Comparison of ENCODE assay signal across 26 cellular contexts in the genomic region with DNA sequence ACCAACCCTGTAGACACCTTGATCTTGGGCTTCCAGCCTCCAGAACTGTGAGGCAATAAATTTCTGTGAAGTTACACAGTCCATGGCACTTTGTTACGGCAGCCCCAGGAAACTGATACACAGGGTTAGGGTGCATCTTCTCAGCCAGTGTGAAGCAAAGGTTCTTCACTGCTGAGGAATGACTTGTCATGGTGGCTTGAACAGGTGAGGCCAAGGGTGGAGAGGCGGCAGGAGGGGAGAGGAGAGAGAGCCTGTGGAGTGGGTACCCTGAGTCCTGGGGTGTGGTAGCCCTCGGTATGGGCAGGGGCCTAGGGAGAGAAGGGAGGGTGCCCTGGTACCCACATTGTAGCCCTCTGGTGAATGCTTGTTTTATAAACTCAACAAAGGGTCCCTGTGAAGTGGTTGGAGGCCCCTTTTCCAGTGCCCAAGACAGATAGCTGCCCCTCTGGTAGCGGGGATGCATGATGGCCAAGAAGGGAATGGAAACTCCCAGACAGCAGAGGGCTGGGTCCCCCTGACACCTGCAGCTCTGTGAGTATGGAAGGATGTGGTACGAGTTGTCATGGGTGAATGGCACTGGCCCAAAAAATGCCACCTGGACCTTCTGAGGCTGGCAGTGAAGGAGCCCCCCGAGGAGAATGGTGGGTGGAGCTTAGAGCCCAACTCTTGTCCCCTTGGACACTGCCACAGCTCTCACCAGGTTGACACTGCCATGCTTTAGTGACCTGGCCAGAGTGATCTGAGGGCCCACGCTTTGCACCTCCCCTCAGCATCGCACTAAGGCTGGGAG. TPM values are rescaled to one million over a fixed set of nuclear protein-coding genes. Genes with fewer than 3 reads are reported as not detected.
"Had no signal": no experiment of that assay in that cellular context is flagged by ENCODE, and none has a peak within 500 bp of the region (broad histone marks: within the 10 kb centered on the region; RNA-seq: fewer than 3 reads in every experiment).

No MANE protein-coding gene starts in this region.

- ATAC-seq: activated CD8-positive, alpha-beta T cell treated with anti-CD3 and anti-CD28 coated beads for 36 hours; activated naive CD4-positive, alpha-beta T cell treated with anti-CD3 and anti-CD28 coated beads, Interleukin-2, amount 50 U/mL, for 72 hours; body of pancreas had no signal

- H3K36me3 ChIP-seq: adrenal gland, breast epithelium, SJSA1 had no signal

- DNase-seq: activated CD4-positive, alpha-beta T cell treated with anti-CD3 and anti-CD28 coated beads, Interleukin-2, amount 10 ng/mL, durations not matched to agents 24 days and 14 days; activated CD4-positive, alpha-beta T cell treated with anti-CD3 and anti-CD28 coated beads, Interleukin-2, amount 50 U/mL, for 4 hours; activated CD8-positive, alpha-beta T cell treated with anti-CD3 and anti-CD28 coated beads for 36 hours; activated gamma-delta T cell treated with Interleukin-2 at 50 U/mL for 16 hours; activated naive CD4-positive, alpha-beta T cell treated with anti-CD3 and anti-CD28 coated beads for 36 hours; activated T-cell treated with anti-CD3 and anti-CD28 coated beads, Interleukin-2, amount 50 U/mL, for 24 hours; body of pancreas; central memory CD4-positive, alpha-beta T cell; NCI-H1092 treated with DMSO at 0.1 percent for 48 hours; NCI-H1417; NCI-H187 treated with DMSO at 0.1 percent for 48 hours; NCI-H2081; NCI-H226; NCI-H446 treated with DMSO at 0.1 percent for 48 hours; NCI-H524; NCI-H69; PC-9; SHP77 treated with DMSO at 0.1 percent for 48 hours; SK-N-SH had no signal

- H3K27ac ChIP-seq: adrenal gland, breast epithelium, KMS-11, PC-9, SJSA1 had no signal

- H2AFZ ChIP-seq: PC-9 had no signal

- H3K9me3 ChIP-seq: body of pancreas, breast epithelium, SJSA1, SK-N-SH had no signal

- H3K4me3 ChIP-seq: adrenal gland, body of pancreas, breast epithelium, PC-9, SJSA1 had no signal

- H3K9ac ChIP-seq: KMS-11, SK-N-SH had no signal

- H3K4me2 ChIP-seq: KMS-11, PC-9, SK-N-SH had no signal

- H3K27me3 ChIP-seq: adrenal gland, body of pancreas, breast epithelium had no signal

- H3K4me1 ChIP-seq: adrenal gland, breast epithelium, SJSA1 had no signal

RNA-seq across cellular contexts. Expression of gene SPSB4, which starts 49.6 kb away (rescaled TPM):
- total RNA-seq: activated CD4-positive, alpha-beta T cell treated with anti-CD3 and anti-CD28 coated beads, Interleukin-2, amount 10 ng/mL, durations not matched to agents 24 days and 14 days; activated CD8-positive, alpha-beta memory T cell treated with anti-CD3 and anti-CD28 coated beads for 36 hours; activated CD8-positive, alpha-beta T cell treated with anti-CD3 and anti-CD28 coated beads for 36 hours; activated naive CD4-positive, alpha-beta T cell treated with anti-CD3 and anti-CD28 coated beads for 36 hours; activated naive CD4-positive, alpha-beta T cell treated with anti-CD3 and anti-CD28 coated beads, Interleukin-2, amount 50 U/mL, for 72 hours; OCI-LY7; PC-9 had no signal
